Comparison of ENCODE assay signal across 27 cellular contexts in genomic region chr10:51846856-51847506, GRCh38.
DNase-seq lines count a peak whose midpoint lies in the region; ATAC-seq and FAIRE-seq lines count a peak whose summit lies in the region.
"Had no signal": no experiment of that assay in that cellular context is flagged by ENCODE, and none has a peak within 500 bp of the region (broad histone marks: within the 10 kb centered on the region; RNA-seq: fewer than 3 reads in every experiment).

No MANE protein-coding gene starts in this region.

- no peak overlapping the region for H3K27ac ChIP-seq in GM23248
- H3K27ac ChIP-seq: ovary, right atrium auricular region had no signal

- in situ Hi-C loops in GM23248 (cut with MboI): no loop called here

- no peaks in the 10 kb centered on the region for H3K9me2 ChIP-seq in GM23248 (ENCODE audit: insufficient read depth)

- H3K36me3 ChIP-seq in GM23248 (ENCODE audit: low read depth): no peaks in the 10 kb centered on the region
- H3K36me3 ChIP-seq: ovary, right atrium auricular region had no signal

- FAIRE-seq in urothelium cell line (lab: Jason Lieb, UNC): no peak

- no peak overlapping the region for H3K4me3 ChIP-seq in GM23248
- H3K4me3 ChIP-seq: ovary, right atrium auricular region had no signal

- H3K79me2 ChIP-seq in GM23248 (ENCODE audit: insufficient read depth): no peaks in the 10 kb centered on the region

- H3K9ac ChIP-seq in GM23248: no peak overlapping the region

- H3K9me3 ChIP-seq in GM23248 (ENCODE audit: low read depth): no peaks in the 10 kb centered on the region
- H3K9me3 ChIP-seq: ovary, right atrium auricular region had no signal

- DNase-seq in urothelium cell line (ENCODE audit: low spot score): no peak
- DNase-seq in GM23248: no peak
- no peak for DNase-seq in medulla oblongata (ENCODE audit: extremely low spot score)
- DNase-seq: activated B cell treated with CpG ODN at 0.5 μM for 24 hours; activated CD4-positive, alpha-beta T cell treated with anti-CD3 and anti-CD28 coated beads, Interleukin-2, amount 50 U/mL, for 48 hours; activated effector memory CD4-positive, alpha-beta T cell treated with Interleukin-2 at 50 U/mL for 16 hours; activated naive CD8-positive, alpha-beta T cell treated with anti-CD3 and anti-CD28 coated beads, Interleukin-2, amount 10 ng/mL, durations not matched to agents 7 days and 5 days; effector memory CD4-positive, alpha-beta T cell; foreskin melanocyte; immature natural killer cell; natural killer cell; NCI-H1048; NCI-H187 treated with DMSO at 0.1 percent for 48 hours; NCI-H345; NCI-H82; ovary; PC-3; Right ventricle myocardium superior; stimulated activated CD4-positive, alpha-beta T cell treated with anti-CD3 and anti-CD28 coated beads, Interleukin-12 subunit alpha, Interleukin-12 subunit beta, amount 100 ng/mL, for 4 hours; T-helper 9 cell had no signal

- no peak overlapping the region for H2AFZ ChIP-seq in GM23248

- H3F3A ChIP-seq in GM23248 (ENCODE audit: insufficient read depth): no peaks in the 10 kb centered on the region

- H4K20me1 ChIP-seq in GM23248 (ENCODE audit: insufficient read depth): no peaks in the 10 kb centered on the region

- H3K27me3 ChIP-seq in GM23248 (replicated peaks; ENCODE audit: insufficient read depth): no peaks in the 10 kb centered on the region
- H3K27me3 ChIP-seq: ovary, right atrium auricular region had no signal

- no peaks in the 10 kb centered on the region for H3K4me1 ChIP-seq in GM23248 (ENCODE audit: insufficient read depth)
- H3K4me1 ChIP-seq: right atrium auricular region had no signal

- WGBS in GM23248 (ENCODE audit: low coverage in 1 of 2, low lambda C conversion rate in 2 of 2, missing lambda C conversion rate in 2 of 2), 2 experiments: 70 to 79% methylated on average over 2 of the region's 2 CpGs

- no peak overlapping the region for H3K4me2 ChIP-seq in GM23248 (ENCODE audit: unreplicated experiment)

- ATAC-seq in GM18502 (IDR thresholded peaks at IDR 0.05; ENCODE audit: poor library complexity, unreplicated experiment) (peak; percentile 88), GM19324 (IDR thresholded peaks at IDR 0.05; ENCODE audit: low FRiP score, unreplicated experiment) (peak; percentile 82), GM21825 (IDR thresholded peaks at IDR 0.05; ENCODE audit: unreplicated experiment) (peak; percentile 50), HG03139 (IDR thresholded peaks at IDR 0.05; ENCODE audit: unreplicated experiment) (peak; percentile 77), esophagus mucosa (no peak)
- ATAC-seq: left lobe of liver, natural killer cell, PC-3 had no signal
